Comparison of ENCODE assay signal across 24 cellular contexts in the genomic region with DNA sequence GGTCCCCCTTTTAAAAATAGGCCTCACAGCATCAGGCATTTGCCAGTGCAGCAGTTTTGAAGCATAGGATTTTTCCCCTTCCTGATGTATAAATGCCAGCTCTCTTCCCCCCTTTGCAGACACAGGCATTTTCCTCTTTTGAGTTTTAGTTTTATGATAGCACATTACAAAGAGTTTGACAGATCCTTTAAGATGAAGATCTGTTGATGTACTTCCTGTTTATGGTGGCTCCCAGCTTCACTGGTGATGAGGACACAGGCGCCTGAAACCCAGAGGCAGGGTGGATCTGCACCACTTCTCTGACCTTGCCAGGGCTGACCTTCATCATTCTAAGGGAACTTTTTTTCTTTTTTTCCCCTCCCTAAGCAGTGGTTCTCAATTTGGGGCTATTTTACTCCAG.
DNase-seq lines count a peak whose midpoint lies in the region; ATAC-seq and TF ChIP-seq lines count a peak whose summit lies in the region.
"Had no signal": no experiment of that assay in that cellular context is flagged by ENCODE, and none has a peak within 500 bp of the region (broad histone marks: within the 10 kb centered on the region; RNA-seq: fewer than 3 reads in every experiment).

No MANE protein-coding gene starts in this region.

- no peak for TF ChIP-seq POLR2A in breast epithelium (IDR thresholded peaks at IDR 0.05)
- no peak for TF ChIP-seq POLR2A in thyroid gland (IDR thresholded peaks at IDR 0.05)

- no peak overlapping the region for H3K4me3 Mint-ChIP-seq in MCF 10A (ENCODE audit: unreplicated experiment)
- no peak overlapping the region for H3K4me3 Mint-ChIP-seq in WTC11
- H3K4me3 Mint-ChIP-seq in activated naive CD8-positive, alpha-beta T cell treated with anti-CD3 and anti-CD28 coated beads for 36 hours: no peak overlapping the region
- H3K4me3 Mint-ChIP-seq: activated CD8-positive, alpha-beta T cell treated with anti-CD3 and anti-CD28 coated beads for 36 hours; CD8-positive, alpha-beta T cell; HFFc6; stimulated activated memory B cell treated with anti-CD40 and anti-IgM and Interleukin-4, amounts not matched to agents 10 μg/mL and 1 μg/mL and 100 μg/mL, for 72 hours; type B pancreatic cell had no signal

- H3K27ac Mint-ChIP-seq in MCF 10A (ENCODE audit: low read depth, unreplicated experiment) (no peak overlapping the region), WTC11 (no peak overlapping the region)
- H3K27ac Mint-ChIP-seq in activated naive CD8-positive, alpha-beta T cell treated with anti-CD3 and anti-CD28 coated beads for 36 hours: no peak overlapping the region
- H3K27ac Mint-ChIP-seq: activated CD8-positive, alpha-beta T cell treated with anti-CD3 and anti-CD28 coated beads for 36 hours; CD8-positive, alpha-beta T cell; HFFc6; stimulated activated memory B cell treated with anti-CD40 and anti-IgM and Interleukin-4, amounts not matched to agents 10 μg/mL and 1 μg/mL and 100 μg/mL, for 72 hours; type B pancreatic cell had no signal

- CTCF ChIA-PET in MCF 10A (lab: Yijun Ruan, JAX) (interaction anchor here (0.6 to 0.7 kb wide), 3 partner anchors 9 to 529 kb away, joined by 4 read pairs; no protein-coding TSS in a partner anchor), WTC11 (lab: Charles Lee) (no interaction called here)

- TF ChIP-seq CTCF in breast epithelium (IDR thresholded peaks at IDR 0.05): no peak
- TF ChIP-seq CTCF in MCF 10A (IDR thresholded peaks at IDR 0.05; ENCODE audit: unreplicated experiment): no peak
- no peak for TF ChIP-seq CTCF in thyroid gland (IDR thresholded peaks at IDR 0.05)
- no peak for TF ChIP-seq CTCF in WTC11 (IDR thresholded peaks at IDR 0.05)

- H3K9me3 Mint-ChIP-seq in MCF 10A (ENCODE audit: unreplicated experiment): no peaks in the 10 kb centered on the region
- H3K9me3 Mint-ChIP-seq in WTC11: no peaks in the 10 kb centered on the region
- H3K9me3 Mint-ChIP-seq in activated naive CD8-positive, alpha-beta T cell treated with anti-CD3 and anti-CD28 coated beads for 36 hours: no peaks in the 10 kb centered on the region
- H3K9me3 Mint-ChIP-seq: activated CD8-positive, alpha-beta T cell treated with anti-CD3 and anti-CD28 coated beads for 36 hours; CD8-positive, alpha-beta T cell; HFFc6; stimulated activated memory B cell treated with anti-CD40 and anti-IgM and Interleukin-4, amounts not matched to agents 10 μg/mL and 1 μg/mL and 100 μg/mL, for 72 hours; type B pancreatic cell had no signal

- POLR2A ChIA-PET in MCF 10A (lab: Yijun Ruan, JAX): interaction anchor here (0.6 kb wide), 1 partner anchor 204 kb away, joined by 4 read pairs; no protein-coding TSS in a partner anchor
- POLR2A ChIA-PET in WTC11 (lab: Charles Lee): interaction anchor here (0.6 kb wide), 1 partner anchor 93 kb away, joined by 3 read pairs; no protein-coding TSS in a partner anchor

- no TSS peak for BruUV-seq in MCF 10A (replicated peaks; lab: Mats Ljungman, UMichigan)

- H3K27ac ChIP-seq in breast epithelium (peak overlapping the region; percentile 3 to 60), muscle layer of duodenum (ENCODE audit: low read length) (peak overlapping the region; percentile 56), thyroid gland (peak overlapping the region; percentile 2 to 78 (median 15))

- H3K27me3 Mint-ChIP-seq in MCF 10A (ENCODE audit: insufficient read depth, unreplicated experiment): no peaks in the 10 kb centered on the region
- no peaks in the 10 kb centered on the region for H3K27me3 Mint-ChIP-seq in WTC11 (ENCODE audit: low read depth)
- H3K27me3 Mint-ChIP-seq in activated naive CD8-positive, alpha-beta T cell treated with anti-CD3 and anti-CD28 coated beads for 36 hours: peaks cover 10% of the 10 kb centered on the region
- H3K27me3 Mint-ChIP-seq: activated CD8-positive, alpha-beta T cell treated with anti-CD3 and anti-CD28 coated beads for 36 hours; stimulated activated memory B cell treated with anti-CD40 and anti-IgM and Interleukin-4, amounts not matched to agents 10 μg/mL and 1 μg/mL and 100 μg/mL, for 72 hours had no signal

- H3K36me3 Mint-ChIP-seq in MCF 10A (ENCODE audit: insufficient read depth, unreplicated experiment): peaks cover 12% of the 10 kb centered on the region
- 0 out of 2 replicates have a peak, but pooled peaks cover 2% of the 10 kb centered on the region for H3K36me3 Mint-ChIP-seq in WTC11
- no peaks in the 10 kb centered on the region for H3K36me3 Mint-ChIP-seq in activated naive CD8-positive, alpha-beta T cell treated with anti-CD3 and anti-CD28 coated beads for 36 hours
- H3K36me3 Mint-ChIP-seq: CD8-positive, alpha-beta T cell; stimulated activated memory B cell treated with anti-CD40 and anti-IgM and Interleukin-4, amounts not matched to agents 10 μg/mL and 1 μg/mL and 100 μg/mL, for 72 hours had no signal

- peaks cover 8% of the 10 kb centered on the region for H3K4me1 Mint-ChIP-seq in MCF 10A (ENCODE audit: insufficient read depth, unreplicated experiment)
- H3K4me1 Mint-ChIP-seq in WTC11: peaks cover 66% of the 10 kb centered on the region
- no peaks in the 10 kb centered on the region for H3K4me1 Mint-ChIP-seq in activated naive CD8-positive, alpha-beta T cell treated with anti-CD3 and anti-CD28 coated beads for 36 hours
- H3K4me1 Mint-ChIP-seq: stimulated activated memory B cell treated with anti-CD40 and anti-IgM and Interleukin-4, amounts not matched to agents 10 μg/mL and 1 μg/mL and 100 μg/mL, for 72 hours had no signal

- intact Hi-C loops in breast epithelium (cut with DNase I; ENCODE audit: low total_unique reads) (no loop called here), MCF 10A (cut with micrococcal nuclease) (no loop called here), thyroid gland (cut with DNase I) (no loop called here)

- H3K27me3 ChIP-seq in breast epithelium (no peaks in the 10 kb centered on the region), adipocyte (replicated peaks; ENCODE audit: control insufficient read depth, insufficient read depth, low read length) (no peaks in the 10 kb centered on the region), muscle layer of duodenum (ENCODE audit: low read depth, low read length) (no peaks in the 10 kb centered on the region), thyroid gland (no peaks in the 10 kb centered on the region)
- H3K27me3 ChIP-seq: spleen had no signal

- H3K9me3 ChIP-seq in breast epithelium: no peaks in the 10 kb centered on the region
- H3K9me3 ChIP-seq in adipocyte (ENCODE audit: control insufficient read depth, low read length): no peaks in the 10 kb centered on the region
- H3K9me3 ChIP-seq in muscle layer of duodenum (ENCODE audit: control insufficient read depth in 1 of 2, low read length in 2 of 2): no peaks in the 10 kb centered on the region
- H3K9me3 ChIP-seq in thyroid gland: no peaks in the 10 kb centered on the region
- H3K9me3 ChIP-seq: spleen had no signal

- H3K36me3 ChIP-seq in breast epithelium (no peaks in the 10 kb centered on the region), adipocyte (ENCODE audit: control insufficient read depth, insufficient read depth, low read length, severe bottlenecking) (peaks cover 15% of the 10 kb centered on the region), muscle layer of duodenum (ENCODE audit: control insufficient read depth in 1 of 2, insufficient read depth in 2 of 2, low read length in 2 of 2) (no peaks in the 10 kb centered on the region), thyroid gland (no peaks in the 10 kb centered on the region)
- H3K36me3 ChIP-seq: spleen had no signal

- H3K9ac ChIP-seq in adipocyte (ENCODE audit: low read length): peak overlapping the region; percentile 83

- H3K4me3 ChIP-seq in breast epithelium (no peak overlapping the region), adipocyte (ENCODE audit: low read length) (no peak overlapping the region), muscle layer of duodenum (ENCODE audit: low read depth in 1 of 2, low read length in 2 of 2) (no peak overlapping the region), thyroid gland (replicated peaks in 1 of 3) (no peak overlapping the region)
- H3K4me3 ChIP-seq: spleen had no signal

- no peaks in the 10 kb centered on the region for H3K4me1 ChIP-seq in breast epithelium
- peaks cover 59% of the 10 kb centered on the region for H3K4me1 ChIP-seq in adipocyte (ENCODE audit: control insufficient read depth, insufficient read depth, low read length)
- H3K4me1 ChIP-seq in muscle layer of duodenum (ENCODE audit: control insufficient read depth in 1 of 2, insufficient read depth in 2 of 2, low read length in 2 of 2): peaks cover 15 to 54% of the 10 kb centered on the region in 2 donors
- H3K4me1 ChIP-seq in thyroid gland: peaks cover 42 to 53% of the 10 kb centered on the region in 2 donors

- WGBS in thyroid gland, 2 donors: 87 to 92% methylated on average over 1 of the region's 1 CpG

- no peak for DNase-seq in breast epithelium (ENCODE audit: low spot score in 2 of 2)
- DNase-seq in MCF 10A (ENCODE audit: unreplicated experiment): no peak
- no peak for DNase-seq in adipocyte (ENCODE audit: low read depth)
- no peak for DNase-seq in thyroid gland
- DNase-seq in CD1c-positive myeloid dendritic cell (ENCODE audit: extremely low spot score): no peak
- DNase-seq in WTC11 (ENCODE audit: low spot score): no peak
- no peak for DNase-seq in activated naive CD8-positive, alpha-beta T cell treated with anti-CD3 and anti-CD28 coated beads for 36 hours
- DNase-seq: activated CD8-positive, alpha-beta T cell treated with anti-CD3 and anti-CD28 coated beads for 36 hours; AML-193; CD8-positive, alpha-beta T cell; DMS153; kidney; MM.1S; NCI-H1417 treated with DMSO at 0.1 percent for 48 hours; NCI-H2081 treated with DMSO at 0.1 percent for 48 hours; occipital lobe; OCI-M1; retina; spleen; stimulated activated CD4-positive, alpha-beta T cell treated with anti-CD3 and anti-CD28 coated beads, Interleukin-4, amount 100 ng/mL, for 1 hour had no signal

- ATAC-seq in WTC11: no peak
- ATAC-seq: activated CD8-positive, alpha-beta T cell treated with anti-CD3 and anti-CD28 coated beads for 36 hours; CD8-positive, alpha-beta T cell had no signal

TF ChIP-seq in WTC11, 78 proteins besides CTCF, POLR2A, EP300 and RAD21 (continues in another document):
- TF ChIP-seq, protein P1, sequence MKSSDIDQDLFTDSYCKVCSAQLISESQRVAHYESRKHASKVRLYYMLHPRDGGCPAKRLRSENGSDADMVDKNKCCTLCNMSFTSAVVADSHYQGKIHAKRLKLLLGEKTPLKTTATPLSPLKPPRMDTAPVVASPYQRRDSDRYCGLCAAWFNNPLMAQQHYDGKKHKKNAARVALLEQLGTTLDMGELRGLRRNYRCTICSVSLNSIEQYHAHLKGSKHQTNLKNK (CRISPR knock-in tag; IDR thresholded peaks at IDR 0.05): no peak
- TF ChIP-seq ZNF263 (CRISPR knock-in tag; IDR thresholded peaks at IDR 0.05; ENCODE audit: low read depth) (no peak), GRHL2 (CRISPR knock-in tag; IDR thresholded peaks at IDR 0.05; ENCODE audit: insufficient replicate concordance, severe bottlenecking) (no peak)
- TF ChIP-seq, protein P2, sequence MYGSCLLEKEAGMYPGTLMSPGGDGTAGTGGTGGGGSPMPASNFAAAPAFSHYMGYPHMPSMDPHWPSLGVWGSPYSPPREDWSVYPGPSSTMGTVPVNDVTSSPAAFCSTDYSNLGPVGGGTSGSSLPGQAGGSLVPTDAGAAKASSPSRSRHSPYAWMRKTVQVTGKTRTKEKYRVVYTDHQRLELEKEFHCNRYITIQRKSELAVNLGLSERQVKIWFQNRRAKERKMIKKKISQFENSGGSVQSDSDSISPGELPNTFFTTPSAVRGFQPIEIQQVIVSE (CRISPR knock-in tag; IDR thresholded peaks at IDR 0.05; ENCODE audit: borderline replicate concordance): no peak
